In the genomic region with DNA sequence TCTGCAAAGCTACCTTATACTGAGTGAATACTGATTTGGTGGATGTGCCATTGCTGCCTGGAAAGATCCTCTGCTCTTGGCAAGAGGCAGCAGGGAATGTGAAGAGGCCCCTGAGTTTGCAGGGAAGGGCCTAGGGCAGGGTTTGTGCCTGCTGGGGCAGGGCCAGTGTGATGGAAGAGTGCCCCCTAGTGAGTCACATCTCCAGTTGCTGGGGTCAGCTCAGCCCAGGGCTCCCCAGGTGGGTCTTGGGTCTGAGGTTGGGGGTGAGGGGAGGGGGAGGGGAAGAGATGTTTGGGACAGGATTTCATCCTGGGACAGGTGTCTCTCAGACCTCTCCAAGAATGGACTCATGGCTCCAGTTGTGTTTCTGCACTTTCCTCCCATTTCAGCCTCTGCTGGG, we compare ENCODE assay signal across 1 cellular context.
TF ChIP-seq lines count a peak whose summit lies in the region.

No MANE protein-coding gene starts in this region.

TF ChIP-seq in SK-N-SH treated with all-trans-retinoic acid at 6 μM for 48 hours, 23 proteins besides CTCF, POLR2A, EP300 and RAD21 (continued from another document):
- TF ChIP-seq TSHZ2 (CRISPR knock-in tag; IDR thresholded peaks at IDR 0.05) = no peak
- no peak for TF ChIP-seq TCF4 (CRISPR knock-in tag; IDR thresholded peaks at IDR 0.05; ENCODE audit: borderline replicate concordance)
- no peak for TF ChIP-seq PPARA (CRISPR knock-in tag; IDR thresholded peaks at IDR 0.05; ENCODE audit: borderline replicate concordance)
- no peak for TF ChIP-seq ZNF8 (CRISPR knock-in tag; IDR thresholded peaks at IDR 0.05)
- TF ChIP-seq ISL1 (CRISPR knock-in tag; IDR thresholded peaks at IDR 0.05) = no peak
- no peak for TF ChIP-seq RARB (CRISPR knock-in tag; IDR thresholded peaks at IDR 0.05)
- TF ChIP-seq ZC3H10 (CRISPR knock-in tag; IDR thresholded peaks at IDR 0.05) = no peak
